1 cellular context compared by ENCODE assay signal in genomic region chr6:26034901-26035300, GRCh38.
TF ChIP-seq lines count a peak whose summit lies in the region.

No MANE protein-coding gene starts in this region.

TF ChIP-seq in K562, 482 proteins besides CTCF, POLR2A, EP300 and RAD21 (continues in another document):
- no peak for TF ChIP-seq ZNF277 (CRISPR knock-in tag; IDR thresholded peaks at IDR 0.05; ENCODE audit: borderline replicate concordance)
- no peak for TF ChIP-seq E2F1 (CRISPR knock-in tag; IDR thresholded peaks at IDR 0.05)
- no peak for TF ChIP-seq ZNF589 (CRISPR knock-in tag; IDR thresholded peaks at IDR 0.05; ENCODE audit: low read depth)
- 0 out of 2 replicates have a peak, but pooled peaks have one; percentile 17 for TF ChIP-seq NR2C1 (IDR thresholded peaks at IDR 0.05)
- TF ChIP-seq NR2C1 (tag; IDR thresholded peaks at IDR 0.05), result no peak
- TF ChIP-seq PHB2 (IDR thresholded peaks at IDR 0.05; ENCODE audit: low read depth), result no peak
- no peak for TF ChIP-seq PHTF2 (CRISPR knock-in tag; IDR thresholded peaks at IDR 0.05)
- no peak for TF ChIP-seq ZNF253 (CRISPR knock-in tag; conservative IDR thresholded peaks at IDR 0.05)
- TF ChIP-seq LARP7 (IDR thresholded peaks at IDR 0.05), result no peak
- TF ChIP-seq MAZ (CRISPR knock-in tag; conservative IDR thresholded peaks at IDR 0.05 in 1 of 2, IDR thresholded peaks at IDR 0.05 in 1 of 2), result peak in 1 of 2 experiments; percentile 27; a peak in 1 of 4 replicates
- TF ChIP-seq MNT (conservative IDR thresholded peaks at IDR 0.05), result 0 out of 4 replicates have a peak, but pooled peaks of 1 of the 2 experiments have one; percentile 15
- TF ChIP-seq ZKSCAN8 (CRISPR knock-in tag; IDR thresholded peaks at IDR 0.05), result no peak
- TF ChIP-seq ZNF444 (CRISPR knock-in tag; IDR thresholded peaks at IDR 0.05), result no peak
- TF ChIP-seq GATAD2A (IDR thresholded peaks at IDR 0.05), result 0 out of 2 replicates have a peak, but pooled peaks have one; percentile 11
- TF ChIP-seq CLOCK (CRISPR knock-in tag; IDR thresholded peaks at IDR 0.05; ENCODE audit: borderline replicate concordance), result no peak
- 0 out of 2 replicates have a peak, but pooled peaks have one; percentile 12 for TF ChIP-seq TCF3 (CRISPR knock-in tag; IDR thresholded peaks at IDR 0.05)
- peak; percentile 53; the same call in 1 of the 2 replicates for TF ChIP-seq ZNF24 (IDR thresholded peaks at IDR 0.05)
- TF ChIP-seq PKNOX1 (IDR thresholded peaks at IDR 0.05), result peak; percentile 74
- 0 out of 2 replicates have a peak, but pooled peaks have one; percentile 23 for TF ChIP-seq ZNF592 (IDR thresholded peaks at IDR 0.05)
- TF ChIP-seq ZBTB34 (CRISPR knock-in tag; IDR thresholded peaks at IDR 0.05), result no peak
- TF ChIP-seq ZNF12 (CRISPR knock-in tag; IDR thresholded peaks at IDR 0.05), result no peak
- 0 out of 4 replicates have a peak, but pooled peaks of 1 of the 2 experiments have one; percentile 17 for TF ChIP-seq MLLT1 (IDR thresholded peaks at IDR 0.05)
- 0 out of 2 replicates have a peak, but pooled peaks have one; percentile 15 for TF ChIP-seq TAL1 (IDR thresholded peaks at IDR 0.05)
- no peak for TF ChIP-seq USF1 (CRISPR knock-in tag; IDR thresholded peaks at IDR 0.05)
- TF ChIP-seq CHCHD3 (CRISPR knock-in tag; IDR thresholded peaks at IDR 0.05), result 0 out of 2 replicates have a peak, but pooled peaks have one; percentile 17
- TF ChIP-seq AFF1 (IDR thresholded peaks at IDR 0.05; ENCODE audit: low read depth in 1 of 2, partially characterized antibody in 2 of 2), result peak in 1 of 2 experiments; percentile 42
- TF ChIP-seq MCM5 (IDR thresholded peaks at IDR 0.05; ENCODE audit: low read depth), result no peak
- 0 out of 2 replicates have a peak, but pooled peaks have one; percentile 6 for TF ChIP-seq ARID1B (IDR thresholded peaks at IDR 0.05)
- TF ChIP-seq HOMEZ (CRISPR knock-in tag; IDR thresholded peaks at IDR 0.05), result no peak
- TF ChIP-seq NFRKB (IDR thresholded peaks at IDR 0.05; ENCODE audit: low read depth), result peak; percentile 0; the same call in 1 of the 2 replicates
